17 cellular contexts compared by ENCODE assay signal in genomic region chr14:100855256-100855930, GRCh38. TPM values are rescaled to one million over a fixed set of nuclear protein-coding genes. Genes with fewer than 3 reads are reported as not detected.
DNase-seq lines count a peak whose midpoint lies in the region; ATAC-seq, FAIRE-seq and TF ChIP-seq lines count a peak whose summit lies in the region.
"Had no signal": no experiment of that assay in that cellular context is flagged by ENCODE, and none has a peak within 500 bp of the region (broad histone marks: within the 10 kb centered on the region; RNA-seq: fewer than 3 reads in every experiment).

No MANE protein-coding gene starts in this region.

- TF ChIP-seq CTCF in right atrium auricular region (IDR thresholded peaks at IDR 0.05) (no peak), RWPE2 (IDR thresholded peaks at IDR 0.05; ENCODE audit: poor library complexity, severe bottlenecking) (no peak), kidney (IDR thresholded peaks at IDR 0.05; ENCODE audit: borderline replicate concordance, extremely low read depth, insufficient read depth) (no peak)

- DNase-seq in right cardiac atrium (peak in 2 of 3 donors; percentile 8 to 13), right atrium auricular region (ENCODE audit: low spot score) (no peak), RWPE2 (ENCODE audit: low spot score) (peak; percentile 30), kidney (peak; percentile 43), aorta (peak; percentile 14 to 39), NCI-H2171 treated with DMSO at 0.1 percent for 48 hours (lab: John Stamatoyannopoulos, UW) (no peak), HCEC 1CT (no peak)
- DNase-seq: CD4-positive, CD25-positive, alpha-beta regulatory T cell; DMS53; NCI-H1417; NCI-H2029; NCI-H510A treated with DMSO at 0.1 percent for 48 hours; SJCRH30 had no signal

- H3K27ac ChIP-seq in right cardiac atrium (ENCODE audit: low read length) (no peak overlapping the region), right atrium auricular region (no peak overlapping the region), RWPE2 (ENCODE audit: poor library complexity, severe bottlenecking) (no peak overlapping the region), kidney (ENCODE audit: low read depth in 2 of 2, low read length in 2 of 2) (no peak overlapping the region), aorta (ENCODE audit: low read depth in 1 of 2, low read length in 2 of 2) (no peak overlapping the region)
- H3K27ac ChIP-seq: SJCRH30 had no signal

- no peaks in the 10 kb centered on the region for H3K9me3 ChIP-seq in right cardiac atrium (ENCODE audit: control insufficient read depth, low read length)
- no peaks in the 10 kb centered on the region for H3K9me3 ChIP-seq in right atrium auricular region
- H3K9me3 ChIP-seq in RWPE2 (ENCODE audit: severe bottlenecking): no peaks in the 10 kb centered on the region
- no peaks in the 10 kb centered on the region for H3K9me3 ChIP-seq in kidney (ENCODE audit: control insufficient read depth in 1 of 2, low read length in 2 of 2)
- H3K9me3 ChIP-seq in aorta (ENCODE audit: control insufficient read depth, low read length): no peaks in the 10 kb centered on the region
- H3K9me3 ChIP-seq: SJCRH30 had no signal

- H3K27me3 ChIP-seq in right cardiac atrium (ENCODE audit: control insufficient read depth, insufficient read depth) (no peaks in the 10 kb centered on the region), right atrium auricular region (no peaks in the 10 kb centered on the region), RWPE2 (ENCODE audit: insufficient read depth, poor library complexity, severe bottlenecking) (no peaks in the 10 kb centered on the region), aorta (ENCODE audit: control insufficient read depth in 1 of 2, insufficient read depth in 2 of 2, low read length in 1 of 2) (no peaks in the 10 kb centered on the region)
- H3K27me3 ChIP-seq: SJCRH30 had no signal

- H3K36me3 ChIP-seq in right atrium auricular region (no peaks in the 10 kb centered on the region), RWPE2 (ENCODE audit: low read depth) (no peaks in the 10 kb centered on the region), kidney (ENCODE audit: control insufficient read depth in 1 of 2, insufficient read depth in 2 of 2, low read length in 2 of 2) (no peaks in the 10 kb centered on the region), aorta (ENCODE audit: control insufficient read depth in 1 of 2, insufficient read depth in 2 of 2, low read length in 1 of 2) (no peaks in the 10 kb centered on the region)

- H3K4me3 ChIP-seq in right cardiac atrium (ENCODE audit: low read length) (no peak overlapping the region), right atrium auricular region (no peak overlapping the region), RWPE2 (ENCODE audit: severe bottlenecking) (no peak overlapping the region), kidney (ENCODE audit: low read length in 2 of 2) (no peak overlapping the region), aorta (ENCODE audit: low read length in 2 of 2) (no peak overlapping the region)
- H3K4me3 ChIP-seq: SJCRH30 had no signal

- FAIRE-seq in kidney (lab: Jason Lieb, UNC): no peak
- FAIRE-seq: GM12891 had no signal

- no peak for ATAC-seq in right cardiac atrium
- ATAC-seq in RWPE2 (ENCODE audit: low read depth): no peak
- no peak for ATAC-seq in aorta (ENCODE audit: low FRiP score)
- ATAC-seq in HG03457 (IDR thresholded peaks at IDR 0.05; ENCODE audit: unreplicated experiment): no peak

- intact Hi-C loops in right cardiac atrium (cut with DNase I) (no loop called here), kidney (cut with DNase I) (no loop called here), aorta (cut with DNase I) (no loop called here)

- 79% methylated on average over 18 of the region's 18 CpGs for WGBS in right cardiac atrium
- 77 to 78% methylated on average over 18 of the region's 18 CpGs for WGBS in aorta, 2 donors

- H3K4me1 ChIP-seq in right cardiac atrium (ENCODE audit: control insufficient read depth, insufficient read depth, low read length): no peaks in the 10 kb centered on the region
- no peaks in the 10 kb centered on the region for H3K4me1 ChIP-seq in right atrium auricular region
- H3K4me1 ChIP-seq in RWPE2 (ENCODE audit: insufficient read depth, poor library complexity, severe bottlenecking): no peaks in the 10 kb centered on the region
- no peaks in the 10 kb centered on the region for H3K4me1 ChIP-seq in kidney (ENCODE audit: control insufficient read depth in 1 of 2, insufficient read depth in 1 of 2, low read depth in 1 of 2, low read length in 2 of 2)
- H3K4me1 ChIP-seq in aorta (ENCODE audit: control insufficient read depth in 1 of 2, insufficient read depth in 2 of 2, low read length in 2 of 2): no peaks in the 10 kb centered on the region
- H3K4me1 ChIP-seq: SJCRH30 had no signal

- no peak overlapping the region for H3K9ac ChIP-seq in kidney (ENCODE audit: low read length in 2 of 2)

RNA-seq across cellular contexts. Expression of gene MEG3, which starts 29.5 kb away (rescaled TPM):
- total RNA-seq in right cardiac atrium (10 to 100 TPM; 10.4 to 35.3 (median 18.3) TPM), right atrium auricular region (1 to 10 TPM; 6.5 to 9.5 TPM), kidney (24.0 TPM), aorta (100 to 1,000 TPM in 1 of 2 donors, 10 to 100 TPM in 1; 51.2 to 246 TPM)
- polyA plus RNA-seq in right cardiac atrium (32.9 TPM), kidney (ENCODE audit: insufficient read depth, low read depth, low replicate concordance) (29.6 TPM), aorta (100 to 1,000 TPM in 1 of 2 donors, 10 to 100 TPM in 1; 21.4 to 454 TPM)
- total RNA-seq: A172 had no signal
- polyA plus RNA-seq: CD4-positive, CD25-positive, alpha-beta regulatory T cell had no signal

RNA-seq across cellular contexts. Expression of gene RTL1, which starts 48.1 kb away (rescaled TPM):
- not detected for total RNA-seq in right cardiac atrium
- polyA plus RNA-seq in right cardiac atrium: 0.05 TPM
- total RNA-seq in right atrium auricular region: not detected
- total RNA-seq in kidney: not detected
- not detected for polyA plus RNA-seq in kidney (ENCODE audit: insufficient read depth, low read depth, low replicate concordance)
- not detected for total RNA-seq in aorta
- polyA plus RNA-seq in aorta: not detected
- total RNA-seq: CD4-positive, CD25-positive, alpha-beta regulatory T cell; G401 had no signal
- polyA plus RNA-seq: CD4-positive, CD25-positive, alpha-beta regulatory T cell had no signal

Comparison
In these comparisons a context has a peak if more than half of its experiments do, and no peak if none do; other contexts are left out.
1. DNase-seq: peak in right cardiac atrium (2 of 3), RWPE2 (single experiment), kidney (single experiment) and aorta (2 of 2); none in right atrium auricular region (single experiment), NCI-H2171 treated with DMSO at 0.1 percent for 48 hours (single experiment) and HCEC 1CT (single experiment).